ENCODE assay signal across 25 cellular contexts in the genomic region with DNA sequence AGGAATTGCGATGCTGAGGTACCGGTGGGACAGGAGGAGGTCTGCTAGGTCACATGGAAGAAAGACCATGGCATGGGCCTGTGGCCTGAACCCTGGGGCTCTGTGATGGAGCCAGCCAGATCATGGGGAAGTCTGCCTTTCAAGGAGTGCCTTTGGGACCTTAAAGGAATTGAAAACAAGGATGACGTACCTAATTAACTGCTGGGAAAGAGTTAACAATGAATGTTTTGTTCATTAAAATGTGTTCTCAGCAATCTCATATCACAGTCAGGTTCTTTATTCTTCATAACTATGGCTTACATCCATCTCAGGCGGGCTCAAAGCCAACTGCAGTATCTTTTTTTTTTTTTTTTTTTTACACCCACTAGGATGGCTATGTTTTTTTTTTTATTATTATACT. TPM values are rescaled to one million over a fixed set of nuclear protein-coding genes. Genes with fewer than 3 reads are reported as not detected.
"Had no signal": no experiment of that assay in that cellular context is flagged by ENCODE, and none has a peak within 500 bp of the region (broad histone marks: within the 10 kb centered on the region; RNA-seq: fewer than 3 reads in every experiment).

No MANE protein-coding gene starts in this region.

- H3K9me3 ChIP-seq: colonic mucosa, gastrocnemius medialis, left lung, lower lobe of right lung, mucosa of descending colon had no signal

- H3K4me1 ChIP-seq: colonic mucosa, foreskin keratinocyte, gastrocnemius medialis, left lung, lower lobe of right lung had no signal

- DNase-seq: colonic mucosa; cortex of kidney; effector CD8-positive, alpha-beta T cell; effector memory CD8-positive, alpha-beta T cell; endodermal cell; foreskin keratinocyte; gastrocnemius medialis; glutamatergic neuron; head of caudate nucleus; heart right ventricle; hippocampal formation; left cardiac atrium; left lung; left ventricle myocardium superior; lower lobe of right lung; mesenchymal stem cell; mucosa of descending colon; naive B cell had no signal

- H3K27me3 ChIP-seq: colonic mucosa had no signal

- H3K4me3 ChIP-seq: colonic mucosa, esophagus muscularis mucosa, gastrocnemius medialis, heart right ventricle, left lung, lower lobe of right lung, mucosa of descending colon had no signal

- H3K36me3 ChIP-seq: colonic mucosa, esophagus muscularis mucosa, gastrocnemius medialis, heart right ventricle, left lung, lower lobe of right lung had no signal

- H3K27ac ChIP-seq: colonic mucosa, esophagus muscularis mucosa, foreskin keratinocyte, gastrocnemius medialis, heart right ventricle, left lung, lower lobe of right lung had no signal

RNA-seq across cellular contexts. Expression of a gene that starts 25.6 kb away (rescaled TPM):
- total RNA-seq: colonic mucosa, dermis microvascular lymphatic vessel endothelial cell, endodermal cell, esophagus muscularis mucosa, fibroblast of villous mesenchyme, foreskin keratinocyte, gastrocnemius medialis, glomerular endothelial cell, heart right ventricle, left cardiac atrium, left lung, left ventricle myocardium superior, lower lobe of right lung, lung microvascular endothelial cell, mesenteric fat pad, mesothelial cell of epicardium, mucosa of descending colon had no signal
